In genomic region chr5:178123987-178124925, GRCh38 we compare ENCODE assay signal across 15 cellular contexts. TPM values are rescaled to one million over a fixed set of nuclear protein-coding genes. Genes with fewer than 3 reads are reported as not detected.
DNase-seq lines count a peak whose midpoint lies in the region; ATAC-seq lines count a peak whose summit lies in the region.
"Had no signal": no experiment of that assay in that cellular context is flagged by ENCODE, and none has a peak within 500 bp of the region (broad histone marks: within the 10 kb centered on the region; RNA-seq: fewer than 3 reads in every experiment).

No MANE protein-coding gene starts in this region.

- no peaks in the 10 kb centered on the region for H3K9me3 Mint-ChIP-seq in activated CD8-positive, alpha-beta T cell treated with anti-CD3 and anti-CD28 coated beads, Interleukin-2, amount 10 ng/mL, durations not matched to agents 7 days and 5 days (ENCODE audit: insufficient read depth)
- no peaks in the 10 kb centered on the region for H3K9me3 Mint-ChIP-seq in T-cell
- H3K9me3 Mint-ChIP-seq: activated T-helper 1 cell treated with anti-CD3 and anti-CD28 coated beads, Interleukin-12 subunit alpha, Interleukin-12 subunit beta, Interleukin-2, Interleukin-4 antibody, amounts not matched to agents 30 ng/mL and 10 ng/mL and 1 ng/mL, durations not matched to agents 14 hours and 24 hours and 36 hours; IgD-negative memory B cell had no signal

- no peak for ATAC-seq in activated CD8-positive, alpha-beta T cell treated with anti-CD3 and anti-CD28 coated beads, Interleukin-2, amount 10 ng/mL, durations not matched to agents 7 days and 5 days
- ATAC-seq in T-cell (replicated peaks in 1 of 4) (no peak), GM19455 (IDR thresholded peaks at IDR 0.05; ENCODE audit: unreplicated experiment) (no peak)

- H4K91ac ChIP-seq in neuronal stem cell (ENCODE audit: low read depth, low read length, poor library complexity) = no peak overlapping the region

- H3K27me3 ChIP-seq in BLaER1 treated with 17β-estradiol and CSF1 and Interleukin-3, amounts not matched to agents 10 nM and 100 nM = peaks cover 0 to 39% (median 0%) of the 10 kb centered on the region in 11 experiments; a peak in 5 of 22 replicates
- H3K27me3 ChIP-seq in HUES48 (ENCODE audit: control insufficient read depth, insufficient read depth, low read length) (no peaks in the 10 kb centered on the region), neuronal stem cell (ENCODE audit: control insufficient read depth in 3 of 3, insufficient read depth in 3 of 3, low read depth in 1 of 3, low read length in 3 of 3) (no peaks in the 10 kb centered on the region)
- H3K27me3 ChIP-seq: ovary had no signal

- H2AK5ac ChIP-seq in neuronal stem cell (ENCODE audit: low read depth, low read length) = peak overlapping the region; percentile 20

- no peak overlapping the region for H3K4me3 Mint-ChIP-seq in activated CD8-positive, alpha-beta T cell treated with anti-CD3 and anti-CD28 coated beads, Interleukin-2, amount 10 ng/mL, durations not matched to agents 7 days and 5 days
- no peak overlapping the region for H3K4me3 Mint-ChIP-seq in T-cell
- H3K4me3 Mint-ChIP-seq: activated T-helper 1 cell treated with anti-CD3 and anti-CD28 coated beads, Interleukin-12 subunit alpha, Interleukin-12 subunit beta, Interleukin-2, Interleukin-4 antibody, amounts not matched to agents 30 ng/mL and 10 ng/mL and 1 ng/mL, durations not matched to agents 14 hours and 24 hours and 36 hours had no signal

- H2BK120ac ChIP-seq in neuronal stem cell (ENCODE audit: low read depth, low read length) = peak overlapping the region; percentile 89

- H2BK15ac ChIP-seq in neuronal stem cell (ENCODE audit: low read length) = peak overlapping the region; percentile 98

- H3K18ac ChIP-seq in neuronal stem cell (ENCODE audit: low read length) = peak overlapping the region; percentile 78

- H3K27ac Mint-ChIP-seq in activated CD8-positive, alpha-beta T cell treated with anti-CD3 and anti-CD28 coated beads, Interleukin-2, amount 10 ng/mL, durations not matched to agents 7 days and 5 days = no peak overlapping the region
- no peak overlapping the region for H3K27ac Mint-ChIP-seq in T-cell
- H3K27ac Mint-ChIP-seq: activated T-helper 1 cell treated with anti-CD3 and anti-CD28 coated beads, Interleukin-12 subunit alpha, Interleukin-12 subunit beta, Interleukin-2, Interleukin-4 antibody, amounts not matched to agents 30 ng/mL and 10 ng/mL and 1 ng/mL, durations not matched to agents 14 hours and 24 hours and 36 hours had no signal

- H3K4me1 ChIP-seq in BLaER1 treated with 17β-estradiol and CSF1 and Interleukin-3, amounts not matched to agents 10 nM and 100 nM = peaks cover 40 to 84% (median 82%) of the 10 kb centered on the region in 10 experiments
- peaks cover 33% of the 10 kb centered on the region for H3K4me1 ChIP-seq in HUES48 (ENCODE audit: control insufficient read depth, insufficient read depth, low read length)
- H3K4me1 ChIP-seq in neuronal stem cell (ENCODE audit: control insufficient read depth in 2 of 2, insufficient read depth in 1 of 2, low read depth in 1 of 2, low read length in 2 of 2) = peaks cover 8 to 9% of the 10 kb centered on the region in 2 donors

- H3K4me1 Mint-ChIP-seq in activated CD8-positive, alpha-beta T cell treated with anti-CD3 and anti-CD28 coated beads, Interleukin-2, amount 10 ng/mL, durations not matched to agents 7 days and 5 days (ENCODE audit: low read depth) = peaks cover 22% of the 10 kb centered on the region
- H3K4me1 Mint-ChIP-seq in T-cell = peaks cover 11 to 14% (median 12%) of the 10 kb centered on the region in 3 donors

- peak overlapping the region; percentile 13 to 100 (median 99); a peak in 21 of 22 replicates for H3K4me2 ChIP-seq in BLaER1 treated with 17β-estradiol and CSF1 and Interleukin-3, amounts not matched to agents 10 nM and 100 nM
- H3K4me2 ChIP-seq in neuronal stem cell (ENCODE audit: insufficient read depth, low read length, poor library complexity, severe bottlenecking) = no peak overlapping the region

- peak overlapping the region; percentile 71 for H3K14ac ChIP-seq in neuronal stem cell (ENCODE audit: low read length)

- H3K36me3 Mint-ChIP-seq in activated CD8-positive, alpha-beta T cell treated with anti-CD3 and anti-CD28 coated beads, Interleukin-2, amount 10 ng/mL, durations not matched to agents 7 days and 5 days (ENCODE audit: low read depth) = no peaks in the 10 kb centered on the region
- no peaks in the 10 kb centered on the region for H3K36me3 Mint-ChIP-seq in T-cell

- peak overlapping the region; percentile 41 for H2BK12ac ChIP-seq in neuronal stem cell (ENCODE audit: low read length)

- H3K79me1 ChIP-seq in neuronal stem cell (ENCODE audit: low read depth, low read length) = no peaks in the 10 kb centered on the region

- POLR2A ChIA-PET in activated CD8-positive, alpha-beta T cell treated with anti-CD3 and anti-CD28 coated beads, Interleukin-2, amount 10 ng/mL, durations not matched to agents 7 days and 5 days (lab: Charles Lee) = interaction anchor here (1.2 kb wide), 1 partner anchor 80 kb away, joined by 4 read pairs; the partner anchor contains the start of gene HNRNPAB
- POLR2A ChIA-PET in T-cell (lab: Charles Lee) = no interaction called here

- peak overlapping the region in 4 of 11 experiments; percentile 10 to 94 (median 24); a peak in 6 of 22 replicates for H3K27ac ChIP-seq in BLaER1 treated with 17β-estradiol and CSF1 and Interleukin-3, amounts not matched to agents 10 nM and 100 nM
- peak overlapping the region; percentile 97 for H3K27ac ChIP-seq in HUES48 (ENCODE audit: low read depth, low read length)
- peak overlapping the region; percentile 52 for H3K27ac ChIP-seq in epithelial cell of prostate
- H3K27ac ChIP-seq in neuronal stem cell (replicated peaks; ENCODE audit: low read length) = no peak overlapping the region
- H3K27ac ChIP-seq: ovary had no signal

- H3K23ac ChIP-seq in neuronal stem cell (ENCODE audit: low read depth, low read length, poor library complexity) = peak overlapping the region; percentile 89

- H2AFZ ChIP-seq in neuronal stem cell (ENCODE audit: low read length) = no peak overlapping the region

- peaks cover under 1% of the 10 kb centered on the region for H3K27me3 Mint-ChIP-seq in activated CD8-positive, alpha-beta T cell treated with anti-CD3 and anti-CD28 coated beads, Interleukin-2, amount 10 ng/mL, durations not matched to agents 7 days and 5 days (ENCODE audit: low read depth)
- no peaks in the 10 kb centered on the region for H3K27me3 Mint-ChIP-seq in T-cell

- H3K4me3 ChIP-seq in BLaER1 treated with 17β-estradiol and CSF1 and Interleukin-3, amounts not matched to agents 10 nM and 100 nM = no peak overlapping the region
- no peak overlapping the region for H3K4me3 ChIP-seq in HUES48 (ENCODE audit: low read depth, low read length)
- no peak overlapping the region for H3K4me3 ChIP-seq in neuronal stem cell (ENCODE audit: low read length in 2 of 2)
- H3K4me3 ChIP-seq: ovary had no signal

- no CpG with 5 or more reads among the region's 17 CpGs for WGBS in neuronal stem cell (ENCODE audit: extremely low coverage in 2 of 2, insufficient read length in 2 of 2, insufficient replicate concordance in 1 of 2), 2 donors

- CTCF ChIA-PET in activated CD8-positive, alpha-beta T cell treated with anti-CD3 and anti-CD28 coated beads, Interleukin-2, amount 10 ng/mL, durations not matched to agents 7 days and 5 days (lab: Charles Lee) = interaction anchor here (1.0 to 2.0 kb wide), 3 partner anchors 10 to 49 kb away, joined by 3 to 9 read pairs (median 3); no protein-coding TSS in a partner anchor
- CTCF ChIA-PET in T-cell (lab: Charles Lee) = interaction anchor here in 1 of 2 donors (0.8 kb wide), 1 partner anchor 48 kb away, joined by 3 read pairs; no protein-coding TSS in a partner anchor

- peak overlapping the region; percentile 84 for H3K4ac ChIP-seq in neuronal stem cell (ENCODE audit: low read length)

- peak overlapping the region; percentile 60 for H2BK5ac ChIP-seq in neuronal stem cell (ENCODE audit: low read length)

- peak; percentile 37 for DNase-seq in epithelial cell of prostate (ENCODE audit: low read depth, low spot score)
- no peak for DNase-seq in neuronal stem cell (ENCODE audit: low spot score)
- no peak for DNase-seq in cortex of kidney (lab: John Stamatoyannopoulos, UW)
- DNase-seq in activated CD8-positive, alpha-beta T cell treated with anti-CD3 and anti-CD28 coated beads, Interleukin-2, amount 10 ng/mL, durations not matched to agents 7 days and 5 days = no peak
- no peak for DNase-seq in T-cell
- DNase-seq: activated CD4-positive, alpha-beta T cell treated with anti-CD3 and anti-CD28 coated beads for 48 hours; NCI-H1436 treated with DMSO at 0.1 percent for 48 hours; ovary; stimulated activated CD4-positive, alpha-beta T cell treated with anti-CD3 and anti-CD28 coated beads, Interleukin-12 subunit alpha, Interleukin-12 subunit beta, amount 100 ng/mL, for 4 hours; substantia nigra had no signal

- H4K8ac ChIP-seq in neuronal stem cell (ENCODE audit: low read depth, low read length) = no peak overlapping the region

- peaks cover 0 to 55% (median 12%) of the 10 kb centered on the region in 11 experiments; a peak in 10 of 22 replicates for H4K20me1 ChIP-seq in BLaER1 treated with 17β-estradiol and CSF1 and Interleukin-3, amounts not matched to agents 10 nM and 100 nM

- peak overlapping the region in 4 of 11 experiments; percentile 76 to 86 (median 82); a peak in 6 of 22 replicates for H3K9ac ChIP-seq in BLaER1 treated with 17β-estradiol and CSF1 and Interleukin-3, amounts not matched to agents 10 nM and 100 nM
- H3K9ac ChIP-seq in HUES48 (ENCODE audit: low read depth, low read length) (no peak overlapping the region), neuronal stem cell (ENCODE audit: low read depth, low read length, poor library complexity) (no peak overlapping the region)

- 0 out of 22 replicates have a peak, but pooled peaks cover 0 to 6% (median 0%) of the 10 kb centered on the region in 11 experiments for H3K36me3 ChIP-seq in BLaER1 treated with 17β-estradiol and CSF1 and Interleukin-3, amounts not matched to agents 10 nM and 100 nM
- H3K36me3 ChIP-seq in HUES48 (ENCODE audit: control insufficient read depth, insufficient read depth, low read length) (peaks cover 44% of the 10 kb centered on the region), neuronal stem cell (replicated peaks in 1 of 2; ENCODE audit: control insufficient read depth in 2 of 2, insufficient read depth in 2 of 2, low read length in 2 of 2) (peaks cover 3 to 28% of the 10 kb centered on the region in 2 donors)
- H3K36me3 ChIP-seq: ovary had no signal

- H3K9me3 ChIP-seq in BLaER1 treated with 17β-estradiol and CSF1 and Interleukin-3, amounts not matched to agents 10 nM and 100 nM (replicated peaks in 1 of 11) = no peaks in the 10 kb centered on the region
- H3K9me3 ChIP-seq in HUES48 (ENCODE audit: control insufficient read depth, insufficient read depth, low read length) (no peaks in the 10 kb centered on the region), neuronal stem cell (replicated peaks in 1 of 2; ENCODE audit: control insufficient read depth in 2 of 2, insufficient read depth in 1 of 2, low read depth in 1 of 2, low read length in 2 of 2) (no peaks in the 10 kb centered on the region)
- H3K9me3 ChIP-seq: ovary had no signal

RNA-seq across cellular contexts. Expression of gene RMND5B, which starts 6.6 kb away (rescaled TPM):
- 19.2 TPM for polyA plus RNA-seq in neuronal stem cell (2013, experiment 1 of 2)
- 19.2 TPM for polyA plus RNA-seq in neuronal stem cell (2013, experiment 2 of 2)
- 1 to 10 TPM; 3.8 to 6.0 TPM for total RNA-seq in activated CD8-positive, alpha-beta T cell treated with anti-CD3 and anti-CD28 coated beads, Interleukin-2, amount 10 ng/mL, durations not matched to agents 7 days and 5 days
- total RNA-seq in T-cell = 10 to 100 TPM; 22.4 to 40.9 (median 34.7) TPM

RNA-seq across cellular contexts. Expression of gene N4BP3, which starts 10.9 kb away (rescaled TPM):
- 2.4 TPM for polyA plus RNA-seq in neuronal stem cell (2013, experiment 1 of 2)
- polyA plus RNA-seq in neuronal stem cell (2013, experiment 2 of 2) = 2.5 TPM
- total RNA-seq in activated CD8-positive, alpha-beta T cell treated with anti-CD3 and anti-CD28 coated beads, Interleukin-2, amount 10 ng/mL, durations not matched to agents 7 days and 5 days = 1 to 10 TPM; 5.9 to 6.1 TPM
- total RNA-seq in T-cell = 1 to 10 TPM; 4.0 to 8.1 (median 6.9) TPM

RNA-seq across cellular contexts. Expression of gene NHP2, which starts 29.4 kb away (rescaled TPM):
- 177 TPM for polyA plus RNA-seq in neuronal stem cell (2013, experiment 1 of 2)
- polyA plus RNA-seq in neuronal stem cell (2013, experiment 2 of 2) = 166 TPM
- 100 to 1,000 TPM; 176 to 184 TPM for total RNA-seq in activated CD8-positive, alpha-beta T cell treated with anti-CD3 and anti-CD28 coated beads, Interleukin-2, amount 10 ng/mL, durations not matched to agents 7 days and 5 days
- total RNA-seq in T-cell = 10 to 100 TPM; 61.2 to 95.6 (median 91.2) TPM
